In genomic region chr12:104859144-104859543, GRCh38 we compare ENCODE assay signal across 1 cellular context.
A peak's percentile ranks its signal among the peaks of the same experiment; 100 is the strongest.
TF ChIP-seq lines count a peak whose summit lies in the region.

No MANE protein-coding gene starts in this region.

TF ChIP-seq in SK-N-SH, 30 proteins besides CTCF, POLR2A, EP300 and RAD21 (continued from another document):
- TF ChIP-seq ZBTB33 (IDR thresholded peaks at IDR 0.05; ENCODE audit: borderline replicate concordance, low read depth) (no peak), PBX3 (IDR thresholded peaks at IDR 0.05) (peak; percentile 49), USF2 (IDR thresholded peaks at IDR 0.05; ENCODE audit: borderline replicate concordance, low read depth, low read length) (no peak), SIN3A (IDR thresholded peaks at IDR 0.05; ENCODE audit: borderline replicate concordance, low read depth, low read length) (no peak), CHD2 (IDR thresholded peaks at IDR 0.05; ENCODE audit: low read length, partially characterized antibody) (no peak), MAX (IDR thresholded peaks at IDR 0.05; ENCODE audit: low read depth) (no peak), YY1 (IDR thresholded peaks at IDR 0.05; ENCODE audit: low read depth) (no peak), RFX5 (IDR thresholded peaks at IDR 0.05; ENCODE audit: low read length) (no peak), GABPA (IDR thresholded peaks at IDR 0.05; ENCODE audit: low read depth) (no peak), TEAD4 (IDR thresholded peaks at IDR 0.05; ENCODE audit: borderline replicate concordance, insufficient read depth) (peak; percentile 44; the same call in 1 of the 2 replicates), USF1 (IDR thresholded peaks at IDR 0.05; ENCODE audit: borderline replicate concordance, low read depth) (no peak), MEF2A (IDR thresholded peaks at IDR 0.05; ENCODE audit: borderline replicate concordance, low read depth) (peak; percentile 56; the same call in 1 of the 2 replicates), IRF3 (IDR thresholded peaks at IDR 0.05; ENCODE audit: low read depth, low read length) (no peak), SMC3 (IDR thresholded peaks at IDR 0.05; ENCODE audit: low read depth, low read length) (no peak), RXRA (IDR thresholded peaks at IDR 0.05; ENCODE audit: borderline replicate concordance, low read depth) (no peak), FOSL2 (IDR thresholded peaks at IDR 0.05; ENCODE audit: borderline replicate concordance, low read depth) (peak; percentile 39; the same call in 1 of the 2 replicates), FOXM1 (IDR thresholded peaks at IDR 0.05; ENCODE audit: low read depth) (0 out of 2 replicates have a peak, but pooled peaks have one; percentile 63)
TF ChIP-seq in SK-N-SH: peak in this region for 8.
